8 cellular contexts compared by ENCODE assay signal in the genomic region with DNA sequence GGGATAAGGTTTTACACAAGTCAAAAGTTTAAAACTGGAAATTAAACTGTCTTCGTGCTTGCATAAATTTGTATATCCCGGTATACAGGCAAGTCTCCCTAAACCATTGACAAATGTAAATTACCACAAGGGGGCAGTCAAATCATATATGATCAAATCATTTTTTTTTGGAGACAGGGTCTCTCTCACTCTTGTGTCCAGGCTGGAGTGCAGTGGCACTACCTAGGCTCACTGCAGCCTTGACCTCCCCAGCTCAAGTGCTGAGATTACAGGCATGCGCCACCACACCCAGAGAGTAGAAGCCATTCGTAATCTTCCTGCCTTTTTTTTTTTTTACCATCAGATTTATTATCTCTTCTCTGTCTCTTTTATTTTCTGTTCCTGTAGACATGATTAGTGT. TPM values are rescaled to one million over a fixed set of nuclear protein-coding genes. Genes with fewer than 3 reads are reported as not detected.
A peak's percentile ranks its signal among the peaks of the same experiment; 100 is the strongest.
DNase-seq lines count a peak whose midpoint lies in the region; ATAC-seq and TF ChIP-seq lines count a peak whose summit lies in the region.

No MANE protein-coding gene starts in this region.

- no peak overlapping the region for H3K27ac Mint-ChIP-seq in glutamatergic neuron (ENCODE audit: unreplicated experiment)

- H2AFZ ChIP-seq in MM.1S (ENCODE audit: low read length), result no peak overlapping the region

- peaks cover 3% of the 10 kb centered on the region; the same call in 1 of the 2 replicates for H3K79me2 ChIP-seq in MM.1S (ENCODE audit: low read length)

- peak; percentile 51 for TF ChIP-seq CTCF in MM.1S (IDR thresholded peaks at IDR 0.05; ENCODE audit: low read length)
- TF ChIP-seq CTCF in WERI-Rb-1 (IDR thresholded peaks at IDR 0.05; ENCODE audit: low read depth, low read length), result peak; percentile 40; the same call in 1 of the 2 replicates
- TF ChIP-seq CTCF in glutamatergic neuron (IDR thresholded peaks at IDR 0.05; ENCODE audit: partially characterized antibody, unreplicated experiment), result peak; percentile 73
- TF ChIP-seq CTCF in gastrocnemius medialis (IDR thresholded peaks at IDR 0.05 in 4 of 5, conservative IDR thresholded peaks at IDR 0.05 in 1 of 5), result peak; percentile 47 to 71 (median 56)
- no peak for TF ChIP-seq CTCF in lower leg skin (IDR thresholded peaks at IDR 0.05)

- ATAC-seq in gastrocnemius medialis, result peak in 1 of 2 donors; percentile 74

- H3K4me2 ChIP-seq in MM.1S (ENCODE audit: low read depth, low read length), result no peak overlapping the region

- intact Hi-C loops in gastrocnemius medialis (cut with DNase I; ENCODE audit: low total_unique reads), result loop anchor here (1.0 to 5.0 kb wide), 4 partner anchors 42 to 134 kb away; a partner anchor contains a TSS
- intact Hi-C loops in lower leg skin (cut with DNase I; ENCODE audit: low total_unique reads), result no loop called here

- H3F3A ChIP-seq in MM.1S (ENCODE audit: insufficient read depth, low read length), result 0 out of 2 replicates have a peak, but pooled peaks cover 4% of the 10 kb centered on the region

- H3K9me2 ChIP-seq in MM.1S (replicated peaks; ENCODE audit: insufficient read depth, low read length), result no peaks in the 10 kb centered on the region

- no peaks in the 10 kb centered on the region for H3K4me1 ChIP-seq in MM.1S (ENCODE audit: low read length)
- no peaks in the 10 kb centered on the region for H3K4me1 ChIP-seq in gastrocnemius medialis

- H3K27me3 Mint-ChIP-seq in glutamatergic neuron (ENCODE audit: unreplicated experiment), result peaks cover 2% of the 10 kb centered on the region

- no peaks in the 10 kb centered on the region for H3K9me3 Mint-ChIP-seq in glutamatergic neuron (ENCODE audit: unreplicated experiment)

- DNase-seq in NCI-H748 (lab: John Stamatoyannopoulos, UW; ENCODE audit: unreplicated experiment), result peak; percentile 50
- no peak for DNase-seq in NCI-H748 treated with DMSO at 0.1 percent for 48 hours (lab: John Stamatoyannopoulos, UW)
- peak; percentile 26 for DNase-seq in MM.1S
- no peak for DNase-seq in WERI-Rb-1
- no peak for DNase-seq in glutamatergic neuron
- no peak for DNase-seq in gastrocnemius medialis
- no peak for DNase-seq in T1000 (lab: John Stamatoyannopoulos, UW)
- DNase-seq in lower leg skin (ENCODE audit: low spot score in 2 of 2), result no peak

- 47 to 53% methylated on average over 4 of the region's 4 CpGs for WGBS in lower leg skin, 2 donors

- in situ Hi-C loops in gastrocnemius medialis (cut with MboI; ENCODE audit: low sequenced_read_pairs in 4 of 4), result no loop called here

- H3K9me3 ChIP-seq in MM.1S (replicated peaks; ENCODE audit: insufficient read depth, low read length) (no peaks in the 10 kb centered on the region), WERI-Rb-1 (ENCODE audit: severe bottlenecking) (no peaks in the 10 kb centered on the region), gastrocnemius medialis (no peaks in the 10 kb centered on the region)

- no peak overlapping the region for H3K4me3 Mint-ChIP-seq in glutamatergic neuron (ENCODE audit: unreplicated experiment)

- H3K27ac ChIP-seq in MM.1S (ENCODE audit: low read length), result no peak overlapping the region
- no peak overlapping the region for H3K27ac ChIP-seq in WERI-Rb-1
- H3K27ac ChIP-seq in gastrocnemius medialis, result no peak overlapping the region

- no peaks in the 10 kb centered on the region for H3K36me3 Mint-ChIP-seq in glutamatergic neuron (ENCODE audit: unreplicated experiment)

- TF ChIP-seq POLR2A in gastrocnemius medialis (IDR thresholded peaks at IDR 0.05), result no peak
- TF ChIP-seq POLR2A in lower leg skin (IDR thresholded peaks at IDR 0.05), result no peak

- no peak overlapping the region for H3K4me3 ChIP-seq in MM.1S (ENCODE audit: low read length)
- no peak overlapping the region for H3K4me3 ChIP-seq in WERI-Rb-1 (ENCODE audit: low read depth, low read length)
- H3K4me3 ChIP-seq in gastrocnemius medialis, result no peak overlapping the region
- H3K4me3 ChIP-seq in lower leg skin (ENCODE audit: low read depth, poor library complexity, severe bottlenecking), result no peak overlapping the region

- no peaks in the 10 kb centered on the region for H4K20me1 ChIP-seq in MM.1S (ENCODE audit: insufficient read depth, low read length)

- peaks cover 42% of the 10 kb centered on the region; the same call in 1 of the 2 replicates for H3K36me3 ChIP-seq in MM.1S (replicated peaks; ENCODE audit: insufficient read depth, low read length)
- peaks cover 100% of the 10 kb centered on the region for H3K36me3 ChIP-seq in WERI-Rb-1
- no peaks in the 10 kb centered on the region for H3K36me3 ChIP-seq in gastrocnemius medialis

- H3K9ac ChIP-seq in MM.1S (ENCODE audit: low read length), result no peak overlapping the region

- H3K4me1 Mint-ChIP-seq in glutamatergic neuron (ENCODE audit: low read depth, unreplicated experiment), result no peaks in the 10 kb centered on the region

- no peaks in the 10 kb centered on the region for H3K27me3 ChIP-seq in MM.1S (replicated peaks; ENCODE audit: insufficient read depth, low read length)
- H3K27me3 ChIP-seq in WERI-Rb-1 (ENCODE audit: insufficient read depth, low read depth, severe bottlenecking), result no peaks in the 10 kb centered on the region
- H3K27me3 ChIP-seq in gastrocnemius medialis, result no peaks in the 10 kb centered on the region

RNA-seq across cellular contexts. Expression of a gene that starts 18.5 kb away (rescaled TPM):
- total RNA-seq in glutamatergic neuron (ENCODE audit: unreplicated experiment) (32.4 TPM), gastrocnemius medialis (1 to 10 TPM in 2 of 4 donors, under 1 TPM in 2; 0.26 to 1.6 (median 1.0) TPM), lower leg skin (10 to 100 TPM in 1 of 4 donors, 1 to 10 TPM in 3; 5.7 to 11.9 (median 8.2) TPM)

RNA-seq across cellular contexts. Expression of a gene that starts 34.6 kb away (rescaled TPM):
- not detected for total RNA-seq in glutamatergic neuron (ENCODE audit: unreplicated experiment)
- 1 to 10 TPM in 1 of 4 donors, under 1 TPM in 1, not detected in 2; 0.98 to 1.2 TPM for total RNA-seq in gastrocnemius medialis
- total RNA-seq in lower leg skin, result not detected

RNA-seq across cellular contexts. Expression of a gene that starts 44.1 kb away (rescaled TPM):
- total RNA-seq in glutamatergic neuron (ENCODE audit: unreplicated experiment) (1.9 TPM), gastrocnemius medialis (10 to 100 TPM; 14.5 to 56.8 (median 36.5) TPM), lower leg skin (10 to 100 TPM; 35.1 to 90.4 (median 39.6) TPM)

Comparison
In these comparisons a context has a peak if more than half of its experiments do, and no peak if none do; other contexts are left out.
1. DNase-seq: peak in NCI-H748 (single experiment) and MM.1S (single experiment); none in NCI-H748 treated with DMSO at 0.1 percent for 48 hours (single experiment), WERI-Rb-1 (single experiment), glutamatergic neuron (single experiment), gastrocnemius medialis (0 of 2), T1000 (single experiment) and lower leg skin (0 of 2).
2. CTCF ChIP-seq: peak in MM.1S (single experiment), WERI-Rb-1 (single experiment), glutamatergic neuron (single experiment) and gastrocnemius medialis (5 of 5); none in lower leg skin (0 of 3).